Comparison of ENCODE assay signal across 8 cellular contexts in genomic region chr2:10036095-10036879, GRCh38. TPM values are rescaled to one million over a fixed set of nuclear protein-coding genes. Genes with fewer than 3 reads are reported as not detected.
DNase-seq lines count a peak whose midpoint lies in the region; ATAC-seq and TF ChIP-seq lines count a peak whose summit lies in the region.

No MANE protein-coding gene starts in this region.

- DNase-seq in ACHN, result peak; percentile 87
- peak; percentile 27 for DNase-seq in NCI-H460 (ENCODE audit: extremely low read depth, low read depth)
- DNase-seq in astrocyte of the cerebellum (ENCODE audit: low read depth), result peak; percentile 19
- DNase-seq in right atrium auricular region (ENCODE audit: low spot score), result peak; percentile 80

- no peaks in the 10 kb centered on the region for H3K27me3 ChIP-seq in right atrium auricular region
- peaks cover 3% of the 10 kb centered on the region for H3K27me3 ChIP-seq in skeletal muscle satellite cell (ENCODE audit: control insufficient read depth, insufficient read depth, low read length)

- H3K9me3 ChIP-seq in right atrium auricular region (no peaks in the 10 kb centered on the region), skeletal muscle satellite cell (replicated peaks; ENCODE audit: low read length) (no peaks in the 10 kb centered on the region)

- H3K4me1 ChIP-seq in right atrium auricular region (peaks cover 0 to 56% of the 10 kb centered on the region in 2 donors), skeletal muscle satellite cell (ENCODE audit: control insufficient read depth, insufficient read depth, low read length) (peaks cover 29% of the 10 kb centered on the region)

- peak overlapping the region; percentile 84 to 86 for H3K27ac ChIP-seq in right atrium auricular region

- peak; percentile 54 for ATAC-seq in GM18520 (IDR thresholded peaks at IDR 0.05; ENCODE audit: unreplicated experiment)
- no peak for ATAC-seq in HG03135 (IDR thresholded peaks at IDR 0.05; ENCODE audit: unreplicated experiment)
- ATAC-seq in HG03139 (IDR thresholded peaks at IDR 0.05; ENCODE audit: unreplicated experiment), result no peak

- peak overlapping the region; percentile 50 for H3K4me2 ChIP-seq in skeletal muscle satellite cell (ENCODE audit: low read length)

- H3K36me3 ChIP-seq in right atrium auricular region (no peaks in the 10 kb centered on the region), skeletal muscle satellite cell (ENCODE audit: insufficient read depth, low read length) (no peaks in the 10 kb centered on the region)

- peak overlapping the region; percentile 54 for H3K9ac ChIP-seq in skeletal muscle satellite cell (ENCODE audit: low read depth, low read length)

- TF ChIP-seq CTCF in astrocyte of the cerebellum (IDR thresholded peaks at IDR 0.05; ENCODE audit: low read depth, low read length, missing control alignments) (peak; percentile 56), right atrium auricular region (IDR thresholded peaks at IDR 0.05) (peak; percentile 58 to 70)

- in situ Hi-C loops in ACHN (cut with HindIII; ENCODE audit: low pct_ligation_motif_present, low pct_unique_long_range_greater_than_20kb, low sequenced_read_pairs) (loop anchor here (25.0 kb wide), 1 partner anchor 224 kb away; no protein-coding TSS in a partner anchor), astrocyte of the cerebellum (cut with HindIII; ENCODE audit: low sequenced_read_pairs) (no loop called here)

- H3K4me3 ChIP-seq in astrocyte of the cerebellum (ENCODE audit: low read depth, low read length) (no peak overlapping the region), right atrium auricular region (no peak overlapping the region), skeletal muscle satellite cell (ENCODE audit: low read length) (peak overlapping the region; percentile 16)

RNA-seq across cellular contexts. Expression of gene KLF11, which starts 7.1 kb away (rescaled TPM):
- total RNA-seq in NCI-H460 (2014; rRNA removed; shearing (Covaris generic)), result 14.0 and 15.0 TPM in 2 replicates
- 2.9 and 4.2 TPM in 2 replicates for polyA plus RNA-seq in NCI-H460 (2014; cell fraction: nucleus; rRNA removed)
- total RNA-seq in right atrium auricular region, result 10 to 100 TPM; 18.8 to 30.6 TPM
- 2.3 and 2.8 TPM in 2 replicates for total RNA-seq in skeletal muscle satellite cell (2012; rRNA removed)

RNA-seq across cellular contexts. Expression of gene CYS1, which starts 43.9 kb away (rescaled TPM):
- 0.14 and 0.22 TPM in 2 replicates for total RNA-seq in NCI-H460 (2014; rRNA removed; shearing (Covaris generic))
- polyA plus RNA-seq in NCI-H460 (2014; cell fraction: nucleus; rRNA removed), result 0.06 and 0.26 TPM in 2 replicates
- 1 to 10 TPM; 4.8 to 5.9 TPM for total RNA-seq in right atrium auricular region
- 0.22 and 0.25 TPM in 2 replicates for total RNA-seq in skeletal muscle satellite cell (2012; rRNA removed)

Comparison
In these comparisons a context has a peak if more than half of its experiments do, and no peak if none do; other contexts are left out.
1. DNase-seq: peak in every context shown above with its lines; median percentile 87 in ACHN; 80 in right atrium auricular region; 27 in NCI-H460; 19 in astrocyte of the cerebellum.